ENCODE assay signal across 25 cellular contexts in genomic region chr6:628772-629171, GRCh38. TPM values are rescaled to one million over a fixed set of nuclear protein-coding genes. Genes with fewer than 3 reads are reported as not detected.
A peak's percentile ranks its signal among the peaks of the same experiment; 100 is the strongest.
DNase-seq lines count a peak whose midpoint lies in the region; ATAC-seq and TF ChIP-seq lines count a peak whose summit lies in the region.
"Had no signal": no experiment of that assay in that cellular context is flagged by ENCODE, and none has a peak within 500 bp of the region (broad histone marks: within the 10 kb centered on the region; RNA-seq: fewer than 3 reads in every experiment).

No MANE protein-coding gene starts in this region.

- H3K4me1 ChIP-seq in CD4-positive, CD25-positive, alpha-beta regulatory T cell (ENCODE audit: control insufficient read depth, insufficient read depth, low read length, poor library complexity, severe bottlenecking): peaks cover 8% of the 10 kb centered on the region
- peaks cover 8% of the 10 kb centered on the region for H3K4me1 ChIP-seq in CD4-positive, alpha-beta memory T cell (ENCODE audit: insufficient read depth, low read length)
- H3K4me1 ChIP-seq: adrenal gland, Peyer's patch, tibial artery had no signal

- H3K36me3 ChIP-seq in CD4-positive, CD25-positive, alpha-beta regulatory T cell (ENCODE audit: control insufficient read depth, insufficient read depth, low read length): peaks cover 38% of the 10 kb centered on the region
- H3K36me3 ChIP-seq in CD4-positive, alpha-beta memory T cell (ENCODE audit: insufficient read depth, low read length): peaks cover 4% of the 10 kb centered on the region
- H3K36me3 ChIP-seq: adrenal gland, Peyer's patch had no signal

- POLR2A ChIA-PET in CD4-positive, alpha-beta memory T cell (lab: Charles Lee; ENCODE audit: partially characterized antibody): interaction anchor here (1.3 kb wide), 1 partner anchor 64 kb away, joined by 4 read pairs; the partner anchor contains the start of gene EXOC2
- POLR2A ChIA-PET in RWPE1 (lab: Yijun Ruan, JAX; ENCODE audit: low non-redundant PET): no interaction called here

- H3K27ac Mint-ChIP-seq in CD4-positive, CD25-positive, alpha-beta regulatory T cell: peak overlapping the region; percentile 26 to 72 (median 44)
- H3K27ac Mint-ChIP-seq in CD4-positive, alpha-beta memory T cell: peak overlapping the region in 6 of 7 donors; percentile 10 to 63 (median 29)
- peak overlapping the region; percentile 59 for H3K27ac Mint-ChIP-seq in activated naive CD8-positive, alpha-beta T cell treated with anti-CD3 and anti-CD28 coated beads for 36 hours
- H3K27ac Mint-ChIP-seq: activated CD4-positive, alpha-beta memory T cell treated with anti-CD3 and anti-CD28 coated beads, Interleukin-2, amount 10 ng/mL, durations not matched to agents 7 days and 5 days; dendritic cell treated with granulocyte-macrophage colony-stimulating factor and Interleukin-4, amounts not matched to agents 40 ng/mL and 50 ng/mL, for 4 days had no signal

- no peaks in the 10 kb centered on the region for H3K27me3 Mint-ChIP-seq in CD4-positive, CD25-positive, alpha-beta regulatory T cell
- H3K27me3 Mint-ChIP-seq in CD4-positive, alpha-beta memory T cell: no peaks in the 10 kb centered on the region
- no peaks in the 10 kb centered on the region for H3K27me3 Mint-ChIP-seq in activated naive CD8-positive, alpha-beta T cell treated with anti-CD3 and anti-CD28 coated beads for 36 hours
- H3K27me3 Mint-ChIP-seq: activated CD4-positive, alpha-beta memory T cell treated with anti-CD3 and anti-CD28 coated beads, Interleukin-2, amount 10 ng/mL, durations not matched to agents 7 days and 5 days; dendritic cell treated with granulocyte-macrophage colony-stimulating factor and Interleukin-4, amounts not matched to agents 40 ng/mL and 50 ng/mL, for 4 days; stimulated activated naive CD8-positive, alpha-beta T cell treated with anti-CD3 and anti-CD28 coated beads, Interleukin-15, amount 100 ng/mL, for 72 hours had no signal

- H3K4me3 ChIP-seq in CD4-positive, CD25-positive, alpha-beta regulatory T cell (ENCODE audit: low read depth, low read length): no peak overlapping the region
- H3K4me3 ChIP-seq in CD4-positive, alpha-beta memory T cell (ENCODE audit: low read length in 2 of 2): no peak overlapping the region
- H3K4me3 ChIP-seq: adrenal gland, lung, Peyer's patch, SJSA1, skin epidermis, tibial artery had no signal

- peak in 1 of 3 donors; percentile 49 for DNase-seq in CD4-positive, CD25-positive, alpha-beta regulatory T cell
- no peak for DNase-seq in CD4-positive, alpha-beta memory T cell
- DNase-seq in GM20000 (ENCODE audit: low spot score) (peak; percentile 21), RWPE1 (ENCODE audit: low spot score) (no peak), KBM-7 (no peak)
- no peak for DNase-seq in activated naive CD8-positive, alpha-beta T cell treated with anti-CD3 and anti-CD28 coated beads for 36 hours
- no peak for DNase-seq in activated CD8-positive, alpha-beta memory T cell treated with anti-CD3 and anti-CD28 coated beads for 24 hours
- DNase-seq: activated CD4-positive, alpha-beta memory T cell treated with anti-CD3 and anti-CD28 coated beads, Interleukin-2, amount 10 ng/mL, durations not matched to agents 7 days and 5 days; activated T-cell treated with anti-CD3 and anti-CD28 coated beads, Interleukin-2, amount 50 U/mL, for 1 hour; adrenal gland; GF-D8; kidney glomerular epithelial cell; NCI-H146; NCI-H510A treated with DMSO at 0.1 percent for 48 hours; NK-92 treated with Interleukin-12 subunit alpha and Interleukin-12 subunit beta, amount 100 ng/mL, for 24 hours; occipital lobe; Peyer's patch; stimulated activated CD4-positive, alpha-beta T cell treated with anti-CD3 and anti-CD28 coated beads, Interleukin-2, amount 100 ng/mL, for 48 hours; stimulated activated naive CD8-positive, alpha-beta T cell treated with anti-CD3 and anti-CD28 coated beads, Interleukin-15, amount 100 ng/mL, for 72 hours; tibial artery had no signal

- TF ChIP-seq CTCF in GM20000 (IDR thresholded peaks at IDR 0.05; ENCODE audit: extremely low read depth, missing control alignments) (no peak), RWPE1 (conservative IDR thresholded peaks at IDR 0.05; ENCODE audit: low read depth) (no peak)

- H3K27ac ChIP-seq in CD4-positive, CD25-positive, alpha-beta regulatory T cell (ENCODE audit: insufficient read depth, low read length, poor library complexity, severe bottlenecking): no peak overlapping the region
- no peak overlapping the region for H3K27ac ChIP-seq in CD4-positive, alpha-beta memory T cell (ENCODE audit: low read depth, low read length)
- no peak overlapping the region for H3K27ac ChIP-seq in RWPE1
- H3K27ac ChIP-seq: adrenal gland, Peyer's patch, SJSA1, skin epidermis, tibial artery had no signal

- peaks cover 11 to 25% (median 21%) of the 10 kb centered on the region in 4 donors for H3K4me1 Mint-ChIP-seq in CD4-positive, CD25-positive, alpha-beta regulatory T cell
- peaks cover 7 to 22% (median 15%) of the 10 kb centered on the region in 4 donors for H3K4me1 Mint-ChIP-seq in CD4-positive, alpha-beta memory T cell
- peaks cover 15% of the 10 kb centered on the region for H3K4me1 Mint-ChIP-seq in activated naive CD8-positive, alpha-beta T cell treated with anti-CD3 and anti-CD28 coated beads for 36 hours

- ATAC-seq in CD4-positive, CD25-positive, alpha-beta regulatory T cell (ENCODE audit: low read depth in 2 of 2): no peak
- ATAC-seq: HCT116; stimulated activated naive CD8-positive, alpha-beta T cell treated with anti-CD3 and anti-CD28 coated beads, Interleukin-15, amount 100 ng/mL, for 72 hours had no signal

- H3K27me3 ChIP-seq in CD4-positive, CD25-positive, alpha-beta regulatory T cell (ENCODE audit: control insufficient read depth, insufficient read depth, low read length): no peaks in the 10 kb centered on the region
- no peaks in the 10 kb centered on the region for H3K27me3 ChIP-seq in CD4-positive, alpha-beta memory T cell (ENCODE audit: insufficient read depth, low read length)
- H3K27me3 ChIP-seq: adrenal gland, Peyer's patch, SJSA1, tibial artery had no signal

- intact Hi-C loops in CD4-positive, alpha-beta memory T cell (cut with micrococcal nuclease): no loop called here

- CTCF ChIA-PET in CD4-positive, alpha-beta memory T cell (lab: Charles Lee; ENCODE audit: partially characterized antibody): no interaction called here
- CTCF ChIA-PET in RWPE1 (lab: Yijun Ruan, JAX): no interaction called here

- H3K9me3 ChIP-seq in CD4-positive, CD25-positive, alpha-beta regulatory T cell (ENCODE audit: control insufficient read depth in 2 of 2, low read length in 2 of 2): no peaks in the 10 kb centered on the region
- H3K9me3 ChIP-seq in CD4-positive, alpha-beta memory T cell (ENCODE audit: control insufficient read depth in 1 of 2, low read length in 2 of 2): no peaks in the 10 kb centered on the region
- H3K9me3 ChIP-seq: adrenal gland, Peyer's patch, SJSA1, tibial artery had no signal

- in situ Hi-C loops in KBM-7 (cut with MboI; ENCODE audit: low pct_unique_long_range_greater_than_20kb, low sequenced_read_pairs): no loop called here

- peak overlapping the region in 2 of 4 donors; percentile 1 to 5 for H3K4me3 Mint-ChIP-seq in CD4-positive, CD25-positive, alpha-beta regulatory T cell
- peak overlapping the region in 2 of 8 donors; percentile 18 to 36 for H3K4me3 Mint-ChIP-seq in CD4-positive, alpha-beta memory T cell
- no peak overlapping the region for H3K4me3 Mint-ChIP-seq in activated naive CD8-positive, alpha-beta T cell treated with anti-CD3 and anti-CD28 coated beads for 36 hours
- H3K4me3 Mint-ChIP-seq: activated CD4-positive, alpha-beta memory T cell treated with anti-CD3 and anti-CD28 coated beads, Interleukin-2, amount 10 ng/mL, durations not matched to agents 7 days and 5 days; dendritic cell treated with granulocyte-macrophage colony-stimulating factor and Interleukin-4, amounts not matched to agents 40 ng/mL and 50 ng/mL, for 4 days had no signal

- H3K9me3 Mint-ChIP-seq in CD4-positive, CD25-positive, alpha-beta regulatory T cell: no peaks in the 10 kb centered on the region
- H3K9me3 Mint-ChIP-seq in CD4-positive, alpha-beta memory T cell: no peaks in the 10 kb centered on the region
- H3K9me3 Mint-ChIP-seq in activated naive CD8-positive, alpha-beta T cell treated with anti-CD3 and anti-CD28 coated beads for 36 hours: no peaks in the 10 kb centered on the region
- H3K9me3 Mint-ChIP-seq: activated CD4-positive, alpha-beta memory T cell treated with anti-CD3 and anti-CD28 coated beads, Interleukin-2, amount 10 ng/mL, durations not matched to agents 7 days and 5 days; dendritic cell treated with granulocyte-macrophage colony-stimulating factor and Interleukin-4, amounts not matched to agents 40 ng/mL and 50 ng/mL, for 4 days; stimulated activated naive CD8-positive, alpha-beta T cell treated with anti-CD3 and anti-CD28 coated beads, Interleukin-15, amount 100 ng/mL, for 72 hours had no signal

- H3K36me3 Mint-ChIP-seq in CD4-positive, CD25-positive, alpha-beta regulatory T cell: peaks cover 40% of the 10 kb centered on the region
- peaks cover 35 to 58% of the 10 kb centered on the region in 2 donors for H3K36me3 Mint-ChIP-seq in CD4-positive, alpha-beta memory T cell
- peaks cover 9% of the 10 kb centered on the region for H3K36me3 Mint-ChIP-seq in activated naive CD8-positive, alpha-beta T cell treated with anti-CD3 and anti-CD28 coated beads for 36 hours

RNA-seq across cellular contexts. Expression of gene HUS1B, which starts 28.1 kb away (rescaled TPM):
- 4.8 TPM for total RNA-seq in CD4-positive, CD25-positive, alpha-beta regulatory T cell
- polyA plus RNA-seq in CD4-positive, CD25-positive, alpha-beta regulatory T cell: 1 to 10 TPM in 3 of 4 donors, under 1 TPM in 1; 0.83 to 2.4 (median 1.6) TPM
- 1 to 10 TPM in 1 of 2 experiments, under 1 TPM in 1; 0.78 to 2.6 TPM for total RNA-seq in CD4-positive, alpha-beta memory T cell
- 1 to 10 TPM; 1.7 to 2.3 TPM for polyA plus RNA-seq in CD4-positive, alpha-beta memory T cell
- 1 to 10 TPM in 1 of 2 experiments, under 1 TPM in 1; 0.84 to 1.0 TPM for total RNA-seq in activated naive CD8-positive, alpha-beta T cell treated with anti-CD3 and anti-CD28 coated beads for 36 hours
